ENCODE assay signal across 11 cellular contexts in the genomic region with DNA sequence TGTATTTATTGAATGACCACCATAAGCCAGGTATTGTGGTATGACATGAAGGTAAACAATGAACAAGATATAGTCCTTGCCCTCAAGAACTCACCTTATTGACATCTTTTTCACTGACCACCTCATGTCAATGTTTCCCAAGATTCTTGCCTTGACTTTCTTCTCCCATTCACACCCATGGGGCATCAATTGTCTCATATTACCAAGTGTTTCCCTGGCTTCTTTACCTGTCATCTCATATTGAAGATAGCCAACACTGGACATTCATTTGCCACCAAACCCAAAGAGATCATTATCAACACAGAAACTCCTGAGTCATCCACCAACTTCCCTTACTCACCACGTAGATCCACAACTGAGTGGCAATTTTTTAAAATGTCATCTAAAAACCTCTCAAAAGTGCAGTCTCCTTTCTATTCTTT. TPM values are rescaled to one million over a fixed set of nuclear protein-coding genes. Genes with fewer than 3 reads are reported as not detected.
DNase-seq lines count a peak whose midpoint lies in the region; ATAC-seq and TF ChIP-seq lines count a peak whose summit lies in the region.
"Had no signal": no experiment of that assay in that cellular context is flagged by ENCODE, and none has a peak within 500 bp of the region (broad histone marks: within the 10 kb centered on the region; RNA-seq: fewer than 3 reads in every experiment).

No MANE protein-coding gene starts in this region.

- TF ChIP-seq RAD21 in HCT116 (IDR thresholded peaks at IDR 0.05; ENCODE audit: low read depth): no peak

- no peak overlapping the region for H3K4me3 Mint-ChIP-seq in T-helper 17 cell
- no peak overlapping the region for H3K4me3 Mint-ChIP-seq in activated naive CD4-positive, alpha-beta T cell treated with anti-CD3 and anti-CD28 coated beads for 36 hours

- no peaks in the 10 kb centered on the region for H3K9me3 ChIP-seq in HCT116 (ENCODE audit: control insufficient read depth in 1 of 2, insufficient read depth in 1 of 2, low read depth in 1 of 2, low read length in 2 of 2)
- no peaks in the 10 kb centered on the region for H3K9me3 ChIP-seq in T-helper 17 cell (ENCODE audit: control insufficient read depth, low read length, poor library complexity, severe bottlenecking)
- H3K9me3 ChIP-seq: tibial nerve had no signal

- no TSS peak for BruUV-seq in HCT116 (replicated peaks; lab: Mats Ljungman, UMichigan)

- peaks cover 20% of the 10 kb centered on the region for H3K27me3 Mint-ChIP-seq in T-helper 17 cell
- H3K27me3 Mint-ChIP-seq in activated naive CD4-positive, alpha-beta T cell treated with anti-CD3 and anti-CD28 coated beads for 36 hours (ENCODE audit: low read depth): peaks cover 10% of the 10 kb centered on the region
- H3K27me3 Mint-ChIP-seq: progenitor cell of endocrine pancreas had no signal

- no peaks in the 10 kb centered on the region for H3K36me3 ChIP-seq in HCT116 (ENCODE audit: control insufficient read depth in 1 of 2, insufficient read depth in 2 of 2, low read length in 2 of 2)
- H3K36me3 ChIP-seq: tibial nerve had no signal

- H3K4me3 ChIP-seq in HCT116 (replicated peaks in 1 of 2; ENCODE audit: low read depth in 1 of 2, low read length in 2 of 2) (no peak overlapping the region), foreskin fibroblast (ENCODE audit: low read depth in 1 of 2, low read length in 2 of 2) (no peak overlapping the region)
- H3K4me3 ChIP-seq: tibial nerve had no signal

- TF ChIP-seq CTCF in HCT116 (IDR thresholded peaks at IDR 0.05 in 2 of 3, conservative IDR thresholded peaks at IDR 0.05 in 1 of 3; ENCODE audit: borderline replicate concordance in 1 of 3, insufficient read depth in 1 of 3, low read depth in 2 of 3, low read length in 2 of 3): no peak
- no peak for TF ChIP-seq CTCF in foreskin fibroblast (IDR thresholded peaks at IDR 0.05; ENCODE audit: low read depth, low read length)

- ATAC-seq in GM18858 (IDR thresholded peaks at IDR 0.05; ENCODE audit: unreplicated experiment) (peak; percentile 48), HCT116 (no peak), T-helper 17 cell (no peak)

- no peaks in the 10 kb centered on the region for H3K27me3 ChIP-seq in HCT116 (ENCODE audit: insufficient read depth, low read length)
- H3K27me3 ChIP-seq: tibial nerve had no signal

- H3K9ac ChIP-seq in HCT116 (ENCODE audit: low read length): no peak overlapping the region

- H3K36me3 Mint-ChIP-seq in T-helper 17 cell (ENCODE audit: low read depth): peaks cover 4% of the 10 kb centered on the region
- H3K36me3 Mint-ChIP-seq in activated naive CD4-positive, alpha-beta T cell treated with anti-CD3 and anti-CD28 coated beads for 36 hours (ENCODE audit: low read depth): no peaks in the 10 kb centered on the region

- H3K27ac ChIP-seq in HCT116 (ENCODE audit: low read depth, low read length): no peak overlapping the region
- H3K27ac ChIP-seq: tibial nerve had no signal

- H3K9me2 ChIP-seq in HCT116 (ENCODE audit: insufficient read depth): no peaks in the 10 kb centered on the region

- no peaks in the 10 kb centered on the region for H3K79me2 ChIP-seq in HCT116 (ENCODE audit: insufficient read depth, low read length)

- CTCF ChIA-PET in HCT116 (lab: Charles Lee): no interaction called here
- CTCF ChIA-PET in activated naive CD4-positive, alpha-beta T cell treated with anti-CD3 and anti-CD28 coated beads for 36 hours (lab: Charles Lee): interaction anchor here (0.6 kb wide), 1 partner anchor 1474 kb away, joined by 3 read pairs; no protein-coding TSS in a partner anchor

- no peak overlapping the region for H3K4me2 ChIP-seq in HCT116 (ENCODE audit: low read length)

- H3K9me3 Mint-ChIP-seq in activated naive CD4-positive, alpha-beta T cell treated with anti-CD3 and anti-CD28 coated beads for 36 hours: no peaks in the 10 kb centered on the region

- H3K27ac Mint-ChIP-seq in T-helper 17 cell: no peak overlapping the region
- H3K27ac Mint-ChIP-seq in activated naive CD4-positive, alpha-beta T cell treated with anti-CD3 and anti-CD28 coated beads for 36 hours: no peak overlapping the region
- H3K27ac Mint-ChIP-seq: progenitor cell of endocrine pancreas had no signal

- peaks cover 9% of the 10 kb centered on the region for H3K4me1 Mint-ChIP-seq in T-helper 17 cell
- H3K4me1 Mint-ChIP-seq in activated naive CD4-positive, alpha-beta T cell treated with anti-CD3 and anti-CD28 coated beads for 36 hours (ENCODE audit: low read depth): peaks cover 23% of the 10 kb centered on the region

- intact Hi-C loops in HCT116 (cut with micrococcal nuclease): no loop called here
- intact Hi-C loops in activated naive CD4-positive, alpha-beta T cell treated with anti-CD3 and anti-CD28 coated beads for 36 hours (cut with micrococcal nuclease): loop anchor here (1.0 kb wide), 2 partner anchors 16 to 45 kb away; partner anchors contain the start of gene RAB5A

- RAD21 ChIA-PET in HCT116 (lab: Charles Lee; ENCODE audit: low non-redundant PET in 1 of 2, low total read pairs in 2 of 2, uncharacterized antibody in 2 of 2, unreplicated experiment in 2 of 2): no interaction called here

- DNase-seq in HCT116 (ENCODE audit: low read depth, low spot score) (no peak), M059J (ENCODE audit: low read depth) (peak; percentile 72), foreskin fibroblast (peak; percentile 10 to 27), NCI-H1092 treated with DMSO at 0.1 percent for 48 hours (lab: John Stamatoyannopoulos, UW) (no peak), T-helper 17 cell (no peak), inferior parietal cortex (ENCODE audit: extremely low spot score) (no peak)
- no peak for DNase-seq in activated naive CD4-positive, alpha-beta T cell treated with anti-CD3 and anti-CD28 coated beads for 36 hours
- DNase-seq: activated CD8-positive, alpha-beta memory T cell treated with anti-CD3 and anti-CD28 coated beads for 24 hours had no signal

- TF ChIP-seq POLR2A in HCT116 (IDR thresholded peaks at IDR 0.05; ENCODE audit: borderline replicate concordance, extremely low read depth, insufficient read depth, insufficient read length): no peak

- no peaks in the 10 kb centered on the region for H4K20me1 ChIP-seq in HCT116 (ENCODE audit: insufficient read depth)

- peak overlapping the region; percentile 2 for H2AFZ ChIP-seq in HCT116 (ENCODE audit: low read depth, low read length, poor library complexity, severe bottlenecking)

- POLR2A ChIA-PET in HCT116 (lab: Charles Lee): no interaction called here

- peaks cover 0 to 16% of the 10 kb centered on the region in 2 experiments; a peak in 2 of 4 replicates for H3K4me1 ChIP-seq in HCT116 (ENCODE audit: control insufficient read depth in 1 of 2, insufficient read depth in 2 of 2, low read length in 2 of 2)
- H3K4me1 ChIP-seq: tibial nerve had no signal

TF ChIP-seq in HCT116, 20 proteins besides CTCF, POLR2A, EP300 and RAD21:
- TF ChIP-seq SIN3A (IDR thresholded peaks at IDR 0.05; ENCODE audit: low read depth): no peak
- no peak for TF ChIP-seq TCF7L2 (IDR thresholded peaks at IDR 0.05; ENCODE audit: borderline replicate concordance, extremely low read depth, insufficient read depth, insufficient read length)
- TF ChIP-seq, protein P1, sequence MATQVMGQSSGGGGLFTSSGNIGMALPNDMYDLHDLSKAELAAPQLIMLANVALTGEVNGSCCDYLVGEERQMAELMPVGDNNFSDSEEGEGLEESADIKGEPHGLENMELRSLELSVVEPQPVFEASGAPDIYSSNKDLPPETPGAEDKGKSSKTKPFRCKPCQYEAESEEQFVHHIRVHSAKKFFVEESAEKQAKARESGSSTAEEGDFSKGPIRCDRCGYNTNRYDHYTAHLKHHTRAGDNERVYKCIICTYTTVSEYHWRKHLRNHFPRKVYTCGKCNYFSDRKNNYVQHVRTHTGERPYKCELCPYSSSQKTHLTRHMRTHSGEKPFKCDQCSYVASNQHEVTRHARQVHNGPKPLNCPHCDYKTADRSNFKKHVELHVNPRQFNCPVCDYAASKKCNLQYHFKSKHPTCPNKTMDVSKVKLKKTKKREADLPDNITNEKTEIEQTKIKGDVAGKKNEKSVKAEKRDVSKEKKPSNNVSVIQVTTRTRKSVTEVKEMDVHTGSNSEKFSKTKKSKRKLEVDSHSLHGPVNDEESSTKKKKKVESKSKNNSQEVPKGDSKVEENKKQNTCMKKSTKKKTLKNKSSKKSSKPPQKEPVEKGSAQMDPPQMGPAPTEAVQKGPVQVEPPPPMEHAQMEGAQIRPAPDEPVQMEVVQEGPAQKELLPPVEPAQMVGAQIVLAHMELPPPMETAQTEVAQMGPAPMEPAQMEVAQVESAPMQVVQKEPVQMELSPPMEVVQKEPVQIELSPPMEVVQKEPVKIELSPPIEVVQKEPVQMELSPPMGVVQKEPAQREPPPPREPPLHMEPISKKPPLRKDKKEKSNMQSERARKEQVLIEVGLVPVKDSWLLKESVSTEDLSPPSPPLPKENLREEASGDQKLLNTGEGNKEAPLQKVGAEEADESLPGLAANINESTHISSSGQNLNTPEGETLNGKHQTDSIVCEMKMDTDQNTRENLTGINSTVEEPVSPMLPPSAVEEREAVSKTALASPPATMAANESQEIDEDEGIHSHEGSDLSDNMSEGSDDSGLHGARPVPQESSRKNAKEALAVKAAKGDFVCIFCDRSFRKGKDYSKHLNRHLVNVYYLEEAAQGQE (IDR thresholded peaks at IDR 0.05; ENCODE audit: low read depth): no peak
- TF ChIP-seq ATF3 (IDR thresholded peaks at IDR 0.05): no peak
- TF ChIP-seq CEBPB (IDR thresholded peaks at IDR 0.05; ENCODE audit: low read depth): no peak
- TF ChIP-seq EZH2phosphoT487 (IDR thresholded peaks at IDR 0.05; ENCODE audit: borderline replicate concordance): no peak
TF ChIP-seq in HCT116: peak in this region for 0.

RNA-seq across cellular contexts. Expression of gene EFHB, which starts 2.2 kb away (rescaled TPM):
- total RNA-seq in HCT116 (2021; ENCODE audit: unreplicated experiment): 0.30 TPM
- 0.80 and 0.90 TPM in 2 replicates for polyA plus RNA-seq in HCT116 (2012)
- 0.15 TPM in 1 of 2 replicates, not detected in the other for total RNA-seq in M059J (2014; rRNA removed; shearing (Covaris generic))
- 1 to 10 TPM in 1 of 2 donors, under 1 TPM in 1; 0.68 to 1.0 TPM for total RNA-seq in T-helper 17 cell
- 1 to 10 TPM in 1 of 2 experiments, under 1 TPM in 1; 0.55 to 1.2 TPM for total RNA-seq in activated naive CD4-positive, alpha-beta T cell treated with anti-CD3 and anti-CD28 coated beads for 36 hours

RNA-seq across cellular contexts. Expression of gene RAB5A, which starts 15.1 kb away (rescaled TPM):
- total RNA-seq in HCT116 (2021; ENCODE audit: unreplicated experiment): 45.0 TPM
- 15.3 and 20.3 TPM in 2 replicates for polyA plus RNA-seq in HCT116 (2012)
- total RNA-seq in M059J (2014; rRNA removed; shearing (Covaris generic)): 37.8 and 58.7 TPM in 2 replicates
- total RNA-seq in T-helper 17 cell: 100 to 1,000 TPM; 102 to 112 TPM
- 10 to 100 TPM; 46.4 to 47.5 TPM for total RNA-seq in activated naive CD4-positive, alpha-beta T cell treated with anti-CD3 and anti-CD28 coated beads for 36 hours

Comparison
In these comparisons a context has a peak if more than half of its experiments do, and no peak if none do; other contexts are left out.
1. DNase-seq: peak in M059J (single experiment) and foreskin fibroblast (2 of 2); none in HCT116 (single experiment), NCI-H1092 treated with DMSO at 0.1 percent for 48 hours (single experiment), T-helper 17 cell (0 of 3), activated naive CD4-positive, alpha-beta T cell treated with anti-CD3 and anti-CD28 coated beads for 36 hours (single experiment) and inferior parietal cortex (single experiment).